8 cellular contexts compared by ENCODE assay signal in genomic region chr3:187744169-187745151, GRCh38. TPM values are rescaled to one million over a fixed set of nuclear protein-coding genes. Genes with fewer than 3 reads are reported as not detected.
DNase-seq lines count a peak whose midpoint lies in the region; ATAC-seq and TF ChIP-seq lines count a peak whose summit lies in the region.

No MANE protein-coding gene starts in this region.

- peaks cover 7% of the 10 kb centered on the region for H3K27me3 Mint-ChIP-seq in CD4-positive, CD25-positive, alpha-beta regulatory T cell

- H3K4me3 Mint-ChIP-seq in CD4-positive, CD25-positive, alpha-beta regulatory T cell, result peak overlapping the region; percentile 95 to 98 (median 97)

- H3K27ac ChIP-seq in CD4-positive, CD25-positive, alpha-beta regulatory T cell (ENCODE audit: insufficient read depth, low read length, poor library complexity, severe bottlenecking), result peak overlapping the region; percentile 92
- peak overlapping the region; percentile 96 for H3K27ac ChIP-seq in VCaP

- no peaks in the 10 kb centered on the region for H3K9me3 Mint-ChIP-seq in CD4-positive, CD25-positive, alpha-beta regulatory T cell

- H3K27me3 ChIP-seq in CD4-positive, CD25-positive, alpha-beta regulatory T cell (ENCODE audit: control insufficient read depth, insufficient read depth, low read length), result no peaks in the 10 kb centered on the region
- H3K27me3 ChIP-seq in kidney epithelial cell (ENCODE audit: control insufficient read depth, insufficient read depth, low read length), result no peaks in the 10 kb centered on the region

- peak overlapping the region; percentile 100 for H3K27ac Mint-ChIP-seq in CD4-positive, CD25-positive, alpha-beta regulatory T cell

- peaks cover 74% of the 10 kb centered on the region for H3K4me1 ChIP-seq in CD4-positive, CD25-positive, alpha-beta regulatory T cell (ENCODE audit: control insufficient read depth, insufficient read depth, low read length, poor library complexity, severe bottlenecking)

- no peak for ATAC-seq in CD4-positive, CD25-positive, alpha-beta regulatory T cell (ENCODE audit: low read depth in 2 of 2)
- ATAC-seq in HG02885 (IDR thresholded peaks at IDR 0.05; ENCODE audit: poor library complexity, unreplicated experiment) (no peak), GM19395 (IDR thresholded peaks at IDR 0.05; ENCODE audit: unreplicated experiment) (no peak)

- H3K4me1 Mint-ChIP-seq in CD4-positive, CD25-positive, alpha-beta regulatory T cell, result peaks cover 14 to 78% (median 43%) of the 10 kb centered on the region in 4 donors

- H3K4me3 ChIP-seq in CD4-positive, CD25-positive, alpha-beta regulatory T cell (ENCODE audit: low read depth, low read length), result peak overlapping the region; percentile 97
- H3K4me3 ChIP-seq in LNCaP clone FGC (ENCODE audit: low read depth, low read length) (peak overlapping the region; percentile 89), kidney epithelial cell (ENCODE audit: low read depth, low read length) (peak overlapping the region; percentile 95)

- H3K9me3 ChIP-seq in CD4-positive, CD25-positive, alpha-beta regulatory T cell (ENCODE audit: control insufficient read depth in 2 of 2, low read length in 2 of 2), result no peaks in the 10 kb centered on the region

- H3K36me3 Mint-ChIP-seq in CD4-positive, CD25-positive, alpha-beta regulatory T cell, result no peaks in the 10 kb centered on the region

- DNase-seq in CD4-positive, CD25-positive, alpha-beta regulatory T cell, result peak; percentile 46 to 70 (median 54)
- no peak for DNase-seq in LNCaP clone FGC (ENCODE audit: low read depth)
- peak; percentile 68 for DNase-seq in cerebellar cortex (ENCODE audit: low spot score)
- no peak for DNase-seq in kidney epithelial cell (ENCODE audit: low read depth)
- DNase-seq in stimulated activated CD4-positive, alpha-beta T cell treated with anti-CD3 and anti-CD28 coated beads, Interleukin-12 subunit alpha, Interleukin-12 subunit beta, amount 100 ng/mL, for 4 hours, result peak; percentile 40

- TF ChIP-seq CTCF in LNCaP clone FGC (IDR thresholded peaks at IDR 0.05; ENCODE audit: control insufficient read depth, extremely low read depth, insufficient read depth), result no peak
- TF ChIP-seq CTCF in VCaP (conservative IDR thresholded peaks at IDR 0.05), result no peak
- TF ChIP-seq CTCF in kidney epithelial cell (IDR thresholded peaks at IDR 0.05; ENCODE audit: insufficient read depth, low read length, poor library complexity, severe bottlenecking), result no peak

- no peaks in the 10 kb centered on the region for H3K36me3 ChIP-seq in CD4-positive, CD25-positive, alpha-beta regulatory T cell (ENCODE audit: control insufficient read depth, insufficient read depth, low read length)
- H3K36me3 ChIP-seq in kidney epithelial cell (ENCODE audit: control insufficient read depth, insufficient read depth, low read length), result no peaks in the 10 kb centered on the region

RNA-seq across cellular contexts. Expression of gene BCL6, which starts 0.8 kb away (rescaled TPM):
- 39.6 TPM for total RNA-seq in CD4-positive, CD25-positive, alpha-beta regulatory T cell
- 1 to 10 TPM; 1.8 to 3.4 (median 2.5) TPM for polyA plus RNA-seq in CD4-positive, CD25-positive, alpha-beta regulatory T cell
- 5.8 and 8.9 TPM in 2 replicates for total RNA-seq in kidney epithelial cell

RNA-seq across cellular contexts. Expression of gene RTP2, which starts 42.1 kb away (rescaled TPM):
- total RNA-seq in CD4-positive, CD25-positive, alpha-beta regulatory T cell, result not detected
- polyA plus RNA-seq in CD4-positive, CD25-positive, alpha-beta regulatory T cell, result not detected
- not detected in 2 replicates for total RNA-seq in kidney epithelial cell

Comparison
In these comparisons a context has a peak if more than half of its experiments do, and no peak if none do; other contexts are left out.
1. DNase-seq: peak in CD4-positive, CD25-positive, alpha-beta regulatory T cell (3 of 3), cerebellar cortex (single experiment) and stimulated activated CD4-positive, alpha-beta T cell treated with anti-CD3 and anti-CD28 coated beads, Interleukin-12 subunit alpha, Interleukin-12 subunit beta, amount 100 ng/mL, for 4 hours (single experiment); none in LNCaP clone FGC (single experiment) and kidney epithelial cell (single experiment).
2. Peak in every context shown above with its lines, with median percentiles within 50 percentile points of each other: H3K4me3 ChIP-seq.